Comparison of ENCODE assay signal across 9 cellular contexts in the genomic region with DNA sequence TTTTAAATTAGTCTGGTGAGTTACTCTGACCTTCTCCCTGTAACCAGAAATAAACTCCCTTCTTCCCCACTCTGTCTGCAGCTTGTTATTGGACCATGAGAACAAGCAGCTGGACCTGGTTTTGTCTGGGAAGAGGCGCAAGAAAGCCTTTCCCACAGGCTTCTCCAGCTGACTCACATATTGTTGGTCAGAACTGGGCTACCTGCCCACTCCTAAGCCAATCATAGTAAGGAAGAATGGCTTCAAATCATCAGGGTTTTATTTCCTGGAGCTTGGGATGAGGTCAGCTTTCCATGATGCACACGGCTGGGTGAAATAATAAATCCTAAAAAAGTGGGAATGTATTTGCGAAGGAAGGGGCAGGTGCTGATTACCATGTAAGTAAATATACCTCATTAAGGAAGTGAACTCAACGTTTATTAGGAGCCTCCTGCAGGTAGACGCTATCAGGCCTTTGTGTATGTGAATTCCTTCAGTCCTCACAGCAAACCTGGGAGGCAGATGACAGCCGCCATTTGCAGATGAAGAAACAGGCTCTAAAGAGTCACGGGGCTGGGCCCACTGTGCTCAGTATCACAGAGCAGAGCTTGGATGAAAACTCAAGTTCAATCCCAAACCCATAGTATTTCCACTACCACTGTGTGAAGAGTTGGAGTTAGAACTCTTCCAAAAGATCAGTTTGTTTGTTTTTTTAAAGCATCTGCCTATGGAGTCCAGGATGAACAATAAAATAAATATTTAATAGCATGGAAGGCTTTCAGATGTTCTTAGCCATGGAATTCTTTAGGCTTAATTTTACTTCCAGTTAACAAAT. TPM values are rescaled to one million over a fixed set of nuclear protein-coding genes. Genes with fewer than 3 reads are reported as not detected.
DNase-seq lines count a peak whose midpoint lies in the region; ATAC-seq and TF ChIP-seq lines count a peak whose summit lies in the region.
"Had no signal": no experiment of that assay in that cellular context is flagged by ENCODE, and none has a peak within 500 bp of the region (broad histone marks: within the 10 kb centered on the region; RNA-seq: fewer than 3 reads in every experiment).

No MANE protein-coding gene starts in this region.

- ATAC-seq in RWPE2 (ENCODE audit: low read depth) (peak; percentile 89), HG03571 (IDR thresholded peaks at IDR 0.05; ENCODE audit: unreplicated experiment) (no peak)

- no peaks in the 10 kb centered on the region for H3K9me3 Mint-ChIP-seq in activated naive CD4-positive, alpha-beta T cell treated with anti-CD3 and anti-CD28 coated beads, Interleukin-2, amount 10 ng/mL, durations not matched to agents 7 days and 5 days

- peaks cover 9% of the 10 kb centered on the region for H3K27me3 Mint-ChIP-seq in activated naive CD4-positive, alpha-beta T cell treated with anti-CD3 and anti-CD28 coated beads, Interleukin-2, amount 10 ng/mL, durations not matched to agents 7 days and 5 days

- no peaks in the 10 kb centered on the region for H3K9me3 ChIP-seq in RWPE2 (ENCODE audit: severe bottlenecking)
- H3K9me3 ChIP-seq in parathyroid adenoma (ENCODE audit: control insufficient read depth, low read length) = no peaks in the 10 kb centered on the region
- H3K9me3 ChIP-seq in effector memory CD4-positive, alpha-beta T cell (ENCODE audit: control insufficient read depth, low read length) = no peaks in the 10 kb centered on the region

- H3K4me1 ChIP-seq in RWPE2 (ENCODE audit: insufficient read depth, poor library complexity, severe bottlenecking) = peaks cover 23% of the 10 kb centered on the region
- no peaks in the 10 kb centered on the region for H3K4me1 ChIP-seq in parathyroid adenoma
- H3K4me1 ChIP-seq in effector memory CD4-positive, alpha-beta T cell (ENCODE audit: control insufficient read depth, insufficient read depth, low read length, poor library complexity, severe bottlenecking) = no peaks in the 10 kb centered on the region

- peaks cover 12% of the 10 kb centered on the region for H3K4me1 Mint-ChIP-seq in activated naive CD4-positive, alpha-beta T cell treated with anti-CD3 and anti-CD28 coated beads, Interleukin-2, amount 10 ng/mL, durations not matched to agents 7 days and 5 days

- TF ChIP-seq CTCF in RWPE2 (IDR thresholded peaks at IDR 0.05; ENCODE audit: poor library complexity, severe bottlenecking) (no peak), fibroblast of the aortic adventitia (IDR thresholded peaks at IDR 0.05; ENCODE audit: insufficient read depth, low read length) (no peak), parathyroid adenoma (IDR thresholded peaks at IDR 0.05) (no peak)

- DNase-seq in COR-L47 (lab: John Stamatoyannopoulos, UW) (peak; percentile 10), RWPE2 (ENCODE audit: low spot score) (peak; percentile 81), fibroblast of the aortic adventitia (ENCODE audit: low read depth) (peak; percentile 100)
- no peak for DNase-seq in activated effector memory CD4-positive, alpha-beta T cell treated with anti-CD3 and anti-CD28 coated beads, Interleukin-2, amount 50 U/mL, for 16 hours
- no peak for DNase-seq in effector memory CD4-positive, alpha-beta T cell
- no peak for DNase-seq in activated naive CD4-positive, alpha-beta T cell treated with anti-CD3 and anti-CD28 coated beads, Interleukin-2, amount 10 ng/mL, durations not matched to agents 7 days and 5 days
- DNase-seq: activated CD4-positive, CD25-positive, alpha-beta regulatory T cell treated with anti-CD3 and anti-CD28 coated beads, Interleukin-2, amount 50 U/mL, for 72 hours had no signal

- CTCF ChIA-PET in activated naive CD4-positive, alpha-beta T cell treated with anti-CD3 and anti-CD28 coated beads, Interleukin-2, amount 10 ng/mL, durations not matched to agents 7 days and 5 days (lab: Charles Lee) = no interaction called here

- no peaks in the 10 kb centered on the region for H3K36me3 Mint-ChIP-seq in activated naive CD4-positive, alpha-beta T cell treated with anti-CD3 and anti-CD28 coated beads, Interleukin-2, amount 10 ng/mL, durations not matched to agents 7 days and 5 days

- H3K27me3 ChIP-seq in RWPE2 (ENCODE audit: insufficient read depth, poor library complexity, severe bottlenecking) = no peaks in the 10 kb centered on the region
- no peaks in the 10 kb centered on the region for H3K27me3 ChIP-seq in parathyroid adenoma (ENCODE audit: control insufficient read depth, insufficient read depth, low read length)
- H3K27me3 ChIP-seq in effector memory CD4-positive, alpha-beta T cell (replicated peaks; ENCODE audit: control insufficient read depth, insufficient read depth, low read length, poor library complexity, severe bottlenecking) = no peaks in the 10 kb centered on the region

- peak overlapping the region; percentile 17 for H2AFZ ChIP-seq in parathyroid adenoma

- H3K9ac ChIP-seq in parathyroid adenoma = peak overlapping the region; percentile 6

- H3K4me3 Mint-ChIP-seq in activated naive CD4-positive, alpha-beta T cell treated with anti-CD3 and anti-CD28 coated beads, Interleukin-2, amount 10 ng/mL, durations not matched to agents 7 days and 5 days = no peak overlapping the region

- H3K36me3 ChIP-seq in RWPE2 (ENCODE audit: low read depth) (no peaks in the 10 kb centered on the region), parathyroid adenoma (ENCODE audit: control insufficient read depth, insufficient read depth, low read length) (no peaks in the 10 kb centered on the region)
- no peaks in the 10 kb centered on the region for H3K36me3 ChIP-seq in effector memory CD4-positive, alpha-beta T cell (ENCODE audit: control insufficient read depth, insufficient read depth, low read length)

- H3K27ac ChIP-seq in RWPE2 (ENCODE audit: poor library complexity, severe bottlenecking) = peak overlapping the region; percentile 69
- peak overlapping the region; percentile 87 for H3K27ac ChIP-seq in parathyroid adenoma
- H3K27ac ChIP-seq in effector memory CD4-positive, alpha-beta T cell (ENCODE audit: insufficient read depth, low read length, poor library complexity, severe bottlenecking) = no peak overlapping the region

- H3K4me3 ChIP-seq in RWPE2 (ENCODE audit: severe bottlenecking) = no peak overlapping the region
- H3K4me3 ChIP-seq in fibroblast of the aortic adventitia (ENCODE audit: low read depth, low read length) = peak overlapping the region; percentile 40
- peak overlapping the region; percentile 18 for H3K4me3 ChIP-seq in parathyroid adenoma (ENCODE audit: low read depth, low read length)
- no peak overlapping the region for H3K4me3 ChIP-seq in effector memory CD4-positive, alpha-beta T cell (ENCODE audit: insufficient read depth, low read depth, low read length, poor library complexity, severe bottlenecking)

- H3K79me2 ChIP-seq in parathyroid adenoma = no peaks in the 10 kb centered on the region

- no peak overlapping the region for H3K27ac Mint-ChIP-seq in activated naive CD4-positive, alpha-beta T cell treated with anti-CD3 and anti-CD28 coated beads, Interleukin-2, amount 10 ng/mL, durations not matched to agents 7 days and 5 days

- peak overlapping the region; percentile 23 for H3K4me2 ChIP-seq in parathyroid adenoma (ENCODE audit: low read length)

RNA-seq across cellular contexts. Expression of gene IL15RA, which starts 32.7 kb away (rescaled TPM):
- total RNA-seq in fibroblast of the aortic adventitia (ENCODE audit: low replicate concordance) = 2.1 and 5.7 TPM in 2 replicates

RNA-seq across cellular contexts. Expression of gene FBH1, which starts 54.6 kb away (rescaled TPM):
- total RNA-seq in fibroblast of the aortic adventitia (ENCODE audit: low replicate concordance) = 59.0 and 61.4 TPM in 2 replicates

RNA-seq across cellular contexts. Expression of gene ANKRD16, which starts 54.9 kb away (rescaled TPM):
- total RNA-seq in fibroblast of the aortic adventitia (ENCODE audit: low replicate concordance) = 5.0 and 14.0 TPM in 2 replicates

Comparison
In these comparisons a context has a peak if more than half of its experiments do, and no peak if none do; other contexts are left out.
1. DNase-seq: peak in COR-L47 (single experiment), RWPE2 (single experiment) and fibroblast of the aortic adventitia (single experiment); none in activated effector memory CD4-positive, alpha-beta T cell treated with anti-CD3 and anti-CD28 coated beads, Interleukin-2, amount 50 U/mL, for 16 hours (single experiment), effector memory CD4-positive, alpha-beta T cell (0 of 3) and activated naive CD4-positive, alpha-beta T cell treated with anti-CD3 and anti-CD28 coated beads, Interleukin-2, amount 10 ng/mL, durations not matched to agents 7 days and 5 days (single experiment).
2. H3K4me3 ChIP-seq: peak in fibroblast of the aortic adventitia (single experiment) and parathyroid adenoma (single experiment); none in RWPE2 (single experiment) and effector memory CD4-positive, alpha-beta T cell (single experiment).